9 cellular contexts compared by ENCODE assay signal in the genomic region with DNA sequence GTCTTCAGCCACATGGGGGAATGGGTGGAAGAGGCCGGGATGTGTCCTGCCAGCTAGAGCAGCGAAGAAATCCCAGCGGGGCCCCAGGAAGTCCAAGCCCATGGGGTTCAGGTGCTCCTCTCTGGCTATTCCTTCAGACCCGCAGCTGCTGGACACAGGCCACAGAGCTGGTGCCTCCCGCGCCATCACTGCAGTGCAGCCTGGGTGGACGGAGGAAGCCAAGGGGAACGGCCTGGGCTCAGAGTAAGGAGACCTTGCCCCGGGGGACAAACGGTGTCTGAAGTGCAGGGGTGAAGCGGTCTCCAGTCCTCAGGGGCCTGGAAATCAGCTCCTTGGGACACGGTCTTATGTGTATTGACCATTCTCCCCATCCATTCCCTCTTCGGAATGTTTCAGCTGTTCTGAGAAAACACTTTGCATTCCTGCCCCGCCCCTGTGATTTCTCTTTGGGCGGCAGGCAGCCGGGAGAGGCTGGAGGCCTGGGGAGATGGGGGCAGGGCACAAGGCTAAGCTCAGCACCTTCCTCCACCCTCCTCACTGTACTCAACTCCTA. TPM values are rescaled to one million over a fixed set of nuclear protein-coding genes. Genes with fewer than 3 reads are reported as not detected.
DNase-seq lines count a peak whose midpoint lies in the region; ATAC-seq, FAIRE-seq and TF ChIP-seq lines count a peak whose summit lies in the region.
"Had no signal": no experiment of that assay in that cellular context is flagged by ENCODE, and none has a peak within 500 bp of the region (broad histone marks: within the 10 kb centered on the region; RNA-seq: fewer than 3 reads in every experiment).

No MANE protein-coding gene starts in this region.

- no peak for TF ChIP-seq CTCF in Panc1 (IDR thresholded peaks at IDR 0.05)

- POLR2A ChIA-PET in Panc1 (lab: Charles Lee): no interaction called here

- H3K9me3 ChIP-seq in Panc1 (ENCODE audit: control insufficient read depth, insufficient read depth, low read depth, low read length) (no peaks in the 10 kb centered on the region), mucosa of stomach (ENCODE audit: control insufficient read depth, low read length) (no peaks in the 10 kb centered on the region)

- H3K27me3 ChIP-seq in Panc1 (ENCODE audit: control insufficient read depth, insufficient read depth, low read length) (no peaks in the 10 kb centered on the region), mucosa of stomach (ENCODE audit: control insufficient read depth, insufficient read depth, low read length) (no peaks in the 10 kb centered on the region)

- CTCF ChIA-PET in Panc1 (lab: Charles Lee): no interaction called here

- BruUV-seq in Panc1 (replicated peaks; lab: Mats Ljungman, UMichigan): no TSS peak

- no peaks in the 10 kb centered on the region for H3K36me3 Mint-ChIP-seq in activated naive CD4-positive, alpha-beta T cell treated with anti-CD3 and anti-CD28 coated beads, Interleukin-2, amount 50 U/mL, for 72 hours

- intact Hi-C loops in Panc1 (cut with micrococcal nuclease; ENCODE audit: unreplicated experiment): no loop called here

- H3K9me3 Mint-ChIP-seq in activated naive CD4-positive, alpha-beta T cell treated with anti-CD3 and anti-CD28 coated beads, Interleukin-2, amount 50 U/mL, for 72 hours: no peaks in the 10 kb centered on the region
- H3K9me3 Mint-ChIP-seq: activated naive CD4-positive, alpha-beta T cell treated with anti-CD3 and anti-CD28 coated beads, Interleukin-2, amount 50 U/mL, for 24 hours; neural crest cell had no signal

- DNase-seq in Panc1 (ENCODE audit: low read depth, low spot score): no peak
- DNase-seq in fibroblast of gingiva (ENCODE audit: low read depth): peak; percentile 58
- DNase-seq in urothelium cell line (ENCODE audit: low spot score): peak; percentile 37
- DNase-seq in activated naive CD4-positive, alpha-beta T cell treated with anti-CD3 and anti-CD28 coated beads, Interleukin-2, amount 50 U/mL, for 72 hours (ENCODE audit: low spot score in 2 of 2): no peak
- DNase-seq in SIG-M5 (lab: John Stamatoyannopoulos, UW): no peak
- DNase-seq in central memory CD4-positive, alpha-beta T cell: no peak

- H3K36me3 ChIP-seq in Panc1 (ENCODE audit: control insufficient read depth, insufficient read depth, low read length): no peaks in the 10 kb centered on the region
- H3K36me3 ChIP-seq in mucosa of stomach (ENCODE audit: control insufficient read depth, insufficient read depth, low read length): peaks cover 15% of the 10 kb centered on the region

- ATAC-seq in Panc1: peak; percentile 22
- ATAC-seq in activated naive CD4-positive, alpha-beta T cell treated with anti-CD3 and anti-CD28 coated beads, Interleukin-2, amount 50 U/mL, for 72 hours: no peak

- FAIRE-seq in urothelium cell line (lab: Jason Lieb, UNC): no peak

- peaks cover 13% of the 10 kb centered on the region for H3K4me1 ChIP-seq in Panc1 (ENCODE audit: control insufficient read depth, insufficient read depth, low read length)
- H3K4me1 ChIP-seq in mucosa of stomach (ENCODE audit: control insufficient read depth, insufficient read depth, low read length): peaks cover 79% of the 10 kb centered on the region

- H3K27ac Mint-ChIP-seq in activated naive CD4-positive, alpha-beta T cell treated with anti-CD3 and anti-CD28 coated beads, Interleukin-2, amount 50 U/mL, for 72 hours: no peak overlapping the region
- H3K27ac Mint-ChIP-seq: activated naive CD4-positive, alpha-beta T cell treated with anti-CD3 and anti-CD28 coated beads, Interleukin-2, amount 50 U/mL, for 24 hours had no signal

- peak overlapping the region; percentile 56 for H3K9ac ChIP-seq in mucosa of stomach (ENCODE audit: low read length)

- H3K27ac ChIP-seq in Panc1 (ENCODE audit: low read length): no peak overlapping the region

- in situ Hi-C loops in Panc1 (cut with HindIII; ENCODE audit: low pct_unique_long_range_greater_than_20kb, low sequenced_read_pairs): no loop called here

- H3K4me3 ChIP-seq in Panc1 (ENCODE audit: low read depth in 2 of 2, low read length in 2 of 2): no peak overlapping the region
- no peak overlapping the region for H3K4me3 ChIP-seq in mucosa of stomach (ENCODE audit: low read length)

RNA-seq across cellular contexts. Expression of a gene that starts 18.4 kb away (rescaled TPM):
- 37.4 TPM for total RNA-seq in Panc1 (2021; ENCODE audit: unreplicated experiment)
- 21.0 TPM for polyA plus RNA-seq in Panc1 (2012; ENCODE audit: insufficient read length)
- total RNA-seq in activated naive CD4-positive, alpha-beta T cell treated with anti-CD3 and anti-CD28 coated beads, Interleukin-2, amount 50 U/mL, for 72 hours: 10 to 100 TPM; 14.8 to 18.2 TPM

RNA-seq across cellular contexts. Expression of a gene that starts 18.7 kb away (rescaled TPM):
- total RNA-seq in Panc1 (2021; ENCODE audit: unreplicated experiment): 23.6 TPM
- 11.3 TPM for polyA plus RNA-seq in Panc1 (2012; ENCODE audit: insufficient read length)
- 10 to 100 TPM; 14.8 to 16.6 TPM for total RNA-seq in activated naive CD4-positive, alpha-beta T cell treated with anti-CD3 and anti-CD28 coated beads, Interleukin-2, amount 50 U/mL, for 72 hours

RNA-seq across cellular contexts. Expression of a gene that starts 25.3 kb away (rescaled TPM):
- total RNA-seq in Panc1 (2021; ENCODE audit: unreplicated experiment): not detected
- 1.6 TPM for polyA plus RNA-seq in Panc1 (2012; ENCODE audit: insufficient read length)
- total RNA-seq in activated naive CD4-positive, alpha-beta T cell treated with anti-CD3 and anti-CD28 coated beads, Interleukin-2, amount 50 U/mL, for 72 hours: not detected
- total RNA-seq: neural crest cell had no signal

RNA-seq across cellular contexts. Expression of a gene that starts 51.4 kb away (rescaled TPM):
- total RNA-seq in Panc1 (2021; ENCODE audit: unreplicated experiment): 57.0 TPM
- polyA plus RNA-seq in Panc1 (2012; ENCODE audit: insufficient read length): 90.5 TPM
- total RNA-seq in activated naive CD4-positive, alpha-beta T cell treated with anti-CD3 and anti-CD28 coated beads, Interleukin-2, amount 50 U/mL, for 72 hours: 10 to 100 TPM in 1 of 2 donors, 1 to 10 TPM in 1; 9.7 to 24.1 TPM

Comparison
In these comparisons a context has a peak if more than half of its experiments do, and no peak if none do; other contexts are left out.
1. DNase-seq: peak in fibroblast of gingiva (single experiment) and urothelium cell line (single experiment); none in Panc1 (single experiment), activated naive CD4-positive, alpha-beta T cell treated with anti-CD3 and anti-CD28 coated beads, Interleukin-2, amount 50 U/mL, for 72 hours (0 of 2), SIG-M5 (single experiment) and central memory CD4-positive, alpha-beta T cell (single experiment).